12 cellular contexts compared by ENCODE assay signal in the genomic region with DNA sequence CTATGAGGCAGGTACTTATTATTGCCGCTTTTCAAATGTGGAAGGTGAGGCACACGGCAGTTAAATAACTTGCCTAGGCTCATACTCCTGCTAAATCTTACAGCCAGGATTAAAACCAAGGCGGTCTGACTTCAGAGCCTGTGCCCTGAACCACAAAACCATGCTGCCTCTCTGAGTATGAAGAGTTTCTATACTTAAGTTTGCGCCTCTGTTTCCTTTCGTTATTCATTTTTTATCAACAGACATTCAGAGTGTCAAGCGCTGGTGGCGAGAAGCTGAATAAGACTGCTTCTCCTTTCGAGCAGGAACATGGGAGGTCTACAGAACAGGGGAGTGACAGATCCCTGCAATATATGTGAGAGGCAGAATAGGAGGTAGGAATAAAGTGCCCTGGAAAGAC.
A peak's percentile ranks its signal among the peaks of the same experiment; 100 is the strongest.
DNase-seq lines count a peak whose midpoint lies in the region; ATAC-seq and TF ChIP-seq lines count a peak whose summit lies in the region.
"Had no signal": no experiment of that assay in that cellular context is flagged by ENCODE, and none has a peak within 500 bp of the region (broad histone marks: within the 10 kb centered on the region; RNA-seq: fewer than 3 reads in every experiment).

No MANE protein-coding gene starts in this region.

- H3K9me3 ChIP-seq in esophagus muscularis mucosa: no peaks in the 10 kb centered on the region
- H3K9me3 ChIP-seq: vagina had no signal

- TF ChIP-seq POLR2A in esophagus muscularis mucosa (IDR thresholded peaks at IDR 0.05; ENCODE audit: low read depth): no peak

- peaks cover 7 to 14% of the 10 kb centered on the region in 2 donors for H3K36me3 Mint-ChIP-seq in CD14-positive monocyte
- no peaks in the 10 kb centered on the region for H3K36me3 Mint-ChIP-seq in activated naive CD4-positive, alpha-beta T cell treated with anti-CD3 and anti-CD28 coated beads for 36 hours (ENCODE audit: low read depth)

- peak overlapping the region in 1 of 7 donors; percentile 38 for H3K27ac Mint-ChIP-seq in CD14-positive monocyte
- H3K27ac Mint-ChIP-seq in activated naive CD4-positive, alpha-beta T cell treated with anti-CD3 and anti-CD28 coated beads for 36 hours: peak overlapping the region; percentile 52

- H3K27me3 ChIP-seq in esophagus muscularis mucosa: no peaks in the 10 kb centered on the region
- H3K27me3 ChIP-seq: vagina had no signal

- no peaks in the 10 kb centered on the region for H3K36me3 ChIP-seq in esophagus muscularis mucosa
- H3K36me3 ChIP-seq: vagina had no signal

- H3K9me3 Mint-ChIP-seq in CD14-positive monocyte: peaks cover 0 to 2% (median 0%) of the 10 kb centered on the region in 7 donors
- H3K9me3 Mint-ChIP-seq in activated naive CD4-positive, alpha-beta T cell treated with anti-CD3 and anti-CD28 coated beads for 36 hours: no peaks in the 10 kb centered on the region

- no peak overlapping the region for H3K27ac ChIP-seq in esophagus muscularis mucosa (replicated peaks in 1 of 4)
- H3K27ac ChIP-seq: vagina had no signal

- H3K4me3 Mint-ChIP-seq in CD14-positive monocyte: peak overlapping the region; percentile 31 to 78
- H3K4me3 Mint-ChIP-seq in activated naive CD4-positive, alpha-beta T cell treated with anti-CD3 and anti-CD28 coated beads for 36 hours: peak overlapping the region; percentile 16

- ATAC-seq in GM18909 (IDR thresholded peaks at IDR 0.05; ENCODE audit: poor library complexity, unreplicated experiment) (peak; percentile 39), HG03175 (IDR thresholded peaks at IDR 0.05; ENCODE audit: unreplicated experiment) (peak; percentile 34), GM21576 (IDR thresholded peaks at IDR 0.05; ENCODE audit: unreplicated experiment) (no peak)
- ATAC-seq: HCT116 had no signal

- intact Hi-C loops in CD14-positive monocyte (cut with micrococcal nuclease): no loop called here
- intact Hi-C loops in activated naive CD4-positive, alpha-beta T cell treated with anti-CD3 and anti-CD28 coated beads for 36 hours (cut with micrococcal nuclease): loop anchor here (1.0 to 10.0 kb wide), 6 partner anchors 9 to 963 kb away; partner anchors contain the start of gene HLX
- intact Hi-C loops in esophagus muscularis mucosa (cut with DNase I): no loop called here

- WGBS in esophagus muscularis mucosa: 77% methylated on average over 8 of the region's 8 CpGs

- CTCF ChIA-PET in activated naive CD4-positive, alpha-beta T cell treated with anti-CD3 and anti-CD28 coated beads for 36 hours (lab: Charles Lee): interaction anchor here (0.9 to 1.2 kb wide), 2 partner anchors 38 to 48 kb away, joined by 3 read pairs; no protein-coding TSS in a partner anchor

- no peak for DNase-seq in CD14-positive monocyte (ENCODE audit: low spot score)
- DNase-seq in activated naive CD4-positive, alpha-beta T cell treated with anti-CD3 and anti-CD28 coated beads for 36 hours: peak; percentile 70
- no peak for DNase-seq in esophagus muscularis mucosa (ENCODE audit: extremely low spot score)
- DNase-seq in hippocampal formation (lab: John Stamatoyannopoulos, UW): no peak
- DNase-seq in D341Med (ENCODE audit: low spot score): no peak
- DNase-seq: mesendoderm, NCI-H1436 had no signal

- TF ChIP-seq EP300 in esophagus muscularis mucosa (IDR thresholded peaks at IDR 0.05): no peak

- TF ChIP-seq CTCF in CD14-positive monocyte (IDR thresholded peaks at IDR 0.05) (no peak), esophagus muscularis mucosa (IDR thresholded peaks at IDR 0.05) (no peak)

- H3K4me1 Mint-ChIP-seq in CD14-positive monocyte: peaks cover 38% of the 10 kb centered on the region
- peaks cover 35% of the 10 kb centered on the region for H3K4me1 Mint-ChIP-seq in activated naive CD4-positive, alpha-beta T cell treated with anti-CD3 and anti-CD28 coated beads for 36 hours (ENCODE audit: low read depth)

- peaks cover 0 to 8% (median 6%) of the 10 kb centered on the region in 4 donors for H3K4me1 ChIP-seq in esophagus muscularis mucosa

- H3K27me3 Mint-ChIP-seq in CD14-positive monocyte (ENCODE audit: low read depth in 3 of 3): peaks cover 0 to 3% (median 2%) of the 10 kb centered on the region in 3 donors
- peaks cover 5% of the 10 kb centered on the region for H3K27me3 Mint-ChIP-seq in activated naive CD4-positive, alpha-beta T cell treated with anti-CD3 and anti-CD28 coated beads for 36 hours (ENCODE audit: low read depth)

- no peak overlapping the region for H3K4me3 ChIP-seq in esophagus muscularis mucosa
- H3K4me3 ChIP-seq: vagina had no signal
